Comparison of ENCODE assay signal across 8 cellular contexts in the genomic region with DNA sequence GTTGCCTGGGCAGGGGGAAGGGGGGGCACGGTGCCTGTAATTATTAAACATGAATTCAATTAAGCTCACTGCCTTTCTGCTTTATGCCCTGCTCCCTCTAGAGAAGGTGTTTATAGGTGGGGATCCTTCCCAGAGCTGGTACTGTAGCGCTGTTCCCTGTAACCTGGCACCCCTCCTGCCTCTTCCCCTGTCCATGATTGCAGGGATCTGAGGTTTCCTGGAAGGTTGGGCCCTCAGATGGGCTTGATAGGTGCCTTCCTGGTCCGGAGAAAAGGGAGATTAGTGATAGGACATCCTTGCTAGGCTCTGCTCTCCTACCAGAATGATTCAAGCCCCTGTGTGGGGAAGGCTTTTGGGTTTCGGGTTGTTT. TPM values are rescaled to one million over a fixed set of nuclear protein-coding genes. Genes with fewer than 3 reads are reported as not detected.
DNase-seq lines count a peak whose midpoint lies in the region; ATAC-seq and TF ChIP-seq lines count a peak whose summit lies in the region.

No MANE protein-coding gene starts in this region.

- H3K4me2 ChIP-seq in GM23338, result peak overlapping the region; percentile 98

- peaks cover 59% of the 10 kb centered on the region for H3F3A ChIP-seq in GM23338 (replicated peaks; ENCODE audit: low read depth)

- H3K27ac Mint-ChIP-seq in GM23338, result peak overlapping the region; percentile 97

- no peaks in the 10 kb centered on the region for H3K9me3 ChIP-seq in A673 (ENCODE audit: low read depth, low read length, poor library complexity, severe bottlenecking)
- H3K9me3 ChIP-seq in right atrium auricular region, result no peaks in the 10 kb centered on the region
- no peaks in the 10 kb centered on the region for H3K9me3 ChIP-seq in spleen

- 40 to 64% (median 56%) methylated on average over 4 of the region's 4 CpGs for WGBS in spleen, 5 donors

- peaks cover 40% of the 10 kb centered on the region for H3K27me3 Mint-ChIP-seq in GM23338 (ENCODE audit: insufficient read depth, low read depth, poor library complexity)

- intact Hi-C loops in A673 (cut with micrococcal nuclease; ENCODE audit: unreplicated experiment) (no loop called here), spleen (cut with DNase I; ENCODE audit: low total_unique reads) (no loop called here)

- H2AFZ ChIP-seq in GM23338, result no peak overlapping the region

- H3K4me3 ChIP-seq in A673 (ENCODE audit: low read depth, low read length, poor library complexity, severe bottlenecking) (peak overlapping the region; percentile 90), GM23338 (peak overlapping the region; percentile 86), right atrium auricular region (peak overlapping the region in 1 of 2 donors; percentile 84), spleen (peak overlapping the region in 6 of 8 donors; percentile 70 to 83 (median 78))

- peaks cover 32% of the 10 kb centered on the region for H3K4me1 Mint-ChIP-seq in GM23338

- peaks cover 47% of the 10 kb centered on the region for H4K20me1 ChIP-seq in GM23338 (replicated peaks; ENCODE audit: insufficient read depth)

- POLR2A ChIA-PET in A673 (lab: Charles Lee; ENCODE audit: low non-redundant PET), result no interaction called here

- BruUV-seq in A673 (replicated peaks; lab: Mats Ljungman, UMichigan), result no TSS peak

- H3K36me3 ChIP-seq in A673 (ENCODE audit: insufficient read depth, low read length, poor library complexity, severe bottlenecking), result peaks cover 49% of the 10 kb centered on the region
- peaks cover 36% of the 10 kb centered on the region for H3K36me3 ChIP-seq in GM23338 (ENCODE audit: insufficient read depth)
- H3K36me3 ChIP-seq in right atrium auricular region, result peaks cover 53% of the 10 kb centered on the region
- peaks cover 3 to 57% (median 50%) of the 10 kb centered on the region in 6 donors for H3K36me3 ChIP-seq in spleen

- H3K9me2 ChIP-seq in GM23338 (ENCODE audit: insufficient read depth), result no peaks in the 10 kb centered on the region

- H3K4me1 ChIP-seq in A673 (ENCODE audit: insufficient read depth, low read length, poor library complexity, severe bottlenecking), result peaks cover 30% of the 10 kb centered on the region
- peaks cover 27% of the 10 kb centered on the region for H3K4me1 ChIP-seq in GM23338 (ENCODE audit: insufficient read depth)
- H3K4me1 ChIP-seq in right atrium auricular region, result peaks cover 0 to 59% of the 10 kb centered on the region in 2 donors
- peaks cover 8 to 73% (median 41%) of the 10 kb centered on the region in 6 donors for H3K4me1 ChIP-seq in spleen

- no peak for TF ChIP-seq POLR2A in spleen (IDR thresholded peaks at IDR 0.05)

- ATAC-seq in GM23338, result peak; percentile 1; the same call in 2 of the 3 replicates
- ATAC-seq in GM21381 (IDR thresholded peaks at IDR 0.05; ENCODE audit: unreplicated experiment), result no peak

- H3K9me3 Mint-ChIP-seq in GM23338, result peaks cover 3% of the 10 kb centered on the region; the same call in 1 of the 3 replicates

- H3K27ac ChIP-seq in A673 (ENCODE audit: low read depth, low read length, poor library complexity, severe bottlenecking) (peak overlapping the region; percentile 95), GM23338 (ENCODE audit: low read depth) (peak overlapping the region; percentile 98), right atrium auricular region (peak overlapping the region; percentile 98 to 99), spleen (peak overlapping the region; percentile 83 to 95 (median 89))

- CTCF ChIA-PET in A673 (lab: Charles Lee), result no interaction called here

- peak; percentile 32 for DNase-seq in A673 (ENCODE audit: low spot score)
- DNase-seq in GM23338 (ENCODE audit: low spot score), result peak; percentile 54
- DNase-seq in SW 1271 (lab: John Stamatoyannopoulos, UW), result peak; percentile 60 to 65
- no peak for DNase-seq in right atrium auricular region (ENCODE audit: low spot score)
- DNase-seq in spleen, result no peak
- no peak for DNase-seq in T-helper 9 cell
- no peak for DNase-seq in AG20443 (ENCODE audit: low spot score)

- TF ChIP-seq CTCF in A673 (conservative IDR thresholded peaks at IDR 0.05; ENCODE audit: low read depth, low read length), result no peak
- TF ChIP-seq CTCF in GM23338 (conservative IDR thresholded peaks at IDR 0.05; ENCODE audit: low read depth in 2 of 2), result no peak
- no peak for TF ChIP-seq CTCF in right atrium auricular region (IDR thresholded peaks at IDR 0.05)
- no peak for TF ChIP-seq CTCF in spleen (IDR thresholded peaks at IDR 0.05 in 8 of 11, conservative IDR thresholded peaks at IDR 0.05 in 3 of 11)

- peak overlapping the region; percentile 87 for H3K4me3 Mint-ChIP-seq in GM23338

- H3K36me3 Mint-ChIP-seq in GM23338 (ENCODE audit: low read depth), result peaks cover 53% of the 10 kb centered on the region

- H3K27me3 ChIP-seq in A673 (replicated peaks; ENCODE audit: insufficient read depth, low read depth, low read length, poor library complexity) (no peaks in the 10 kb centered on the region), GM23338 (ENCODE audit: insufficient read depth) (no peaks in the 10 kb centered on the region), right atrium auricular region (no peaks in the 10 kb centered on the region), spleen (replicated peaks in 1 of 7) (peaks cover 0 to 5% (median 0%) of the 10 kb centered on the region in 7 donors)

- H3K79me2 ChIP-seq in GM23338 (replicated peaks; ENCODE audit: insufficient read depth), result peaks cover 32% of the 10 kb centered on the region

TF ChIP-seq in GM23338, 12 proteins besides CTCF, POLR2A, EP300 and RAD21 (continues in another document):
- no peak for TF ChIP-seq EZH2 (IDR thresholded peaks at IDR 0.05; ENCODE audit: low read depth, unreplicated experiment)
- TF ChIP-seq JUNB (IDR thresholded peaks at IDR 0.05; ENCODE audit: unreplicated experiment), result no peak
- TF ChIP-seq STAT1 (IDR thresholded peaks at IDR 0.05; ENCODE audit: unreplicated experiment), result no peak
- TF ChIP-seq ZNF114 (CRISPR knock-in tag; IDR thresholded peaks at IDR 0.05), result no peak
- TF ChIP-seq NANOG (IDR thresholded peaks at IDR 0.05; ENCODE audit: borderline replicate concordance), result no peak
- TF ChIP-seq CREB1 (CRISPR knock-in tag; IDR thresholded peaks at IDR 0.05; ENCODE audit: low read depth), result no peak
- no peak for TF ChIP-seq POLR2AphosphoS5 (IDR thresholded peaks at IDR 0.05; ENCODE audit: low read depth)

RNA-seq across cellular contexts. Expression of gene FAM131A, which starts 2.1 kb away (rescaled TPM):
- total RNA-seq in A673 (2021), result 15.1 and 23.2 TPM in 2 replicates
- total RNA-seq in GM23338 (2014; rRNA removed; shearing (Covaris generic)), result 14.8 and 31.8 TPM in 2 replicates
- polyA plus RNA-seq in GM23338 (2016; fragmentation: Nextera tagmentation; extraction: Ambion mirVana), result 6.7 and 9.6 TPM in 2 replicates
- total RNA-seq in right atrium auricular region, result 10 to 100 TPM; 33.7 to 45.8 TPM
- 10 to 100 TPM; 12.9 to 24.6 (median 15.6) TPM for total RNA-seq in spleen
- polyA plus RNA-seq in spleen, result 10 to 100 TPM in 1 of 3 donors, 1 to 10 TPM in 2; 6.5 to 12.4 (median 6.8) TPM

RNA-seq across cellular contexts. Expression of gene EIF4G1, which starts 20.9 kb away (rescaled TPM):
- total RNA-seq in A673 (2021) (475 and 559 TPM in 2 replicates), right atrium auricular region (100 to 1,000 TPM; 270 to 276 TPM), spleen (100 to 1,000 TPM; 191 to 294 (median 247) TPM)
- 552 and 565 TPM in 2 replicates for total RNA-seq in GM23338 (2014; rRNA removed; shearing (Covaris generic))
- polyA plus RNA-seq in GM23338 (2016; fragmentation: Nextera tagmentation; extraction: Ambion mirVana) (227 and 239 TPM in 2 replicates), spleen (100 to 1,000 TPM in 1 of 3 donors, 10 to 100 TPM in 2; 83.4 to 136 (median 84.2) TPM)

RNA-seq across cellular contexts. Expression of gene CLCN2, which starts 26.1 kb away (rescaled TPM):
- 11.2 and 14.8 TPM in 2 replicates for total RNA-seq in A673 (2021)
- 9.2 and 10.7 TPM in 2 replicates for total RNA-seq in GM23338 (2014; rRNA removed; shearing (Covaris generic))
- polyA plus RNA-seq in GM23338 (2016; fragmentation: Nextera tagmentation; extraction: Ambion mirVana), result 5.4 and 7.0 TPM in 2 replicates
- total RNA-seq in right atrium auricular region, result 1 to 10 TPM; 1.3 to 2.7 TPM
- 1 to 10 TPM; 2.8 to 6.4 (median 3.8) TPM for total RNA-seq in spleen
- polyA plus RNA-seq in spleen, result 1 to 10 TPM; 1.6 to 4.2 (median 2.1) TPM

RNA-seq across cellular contexts. Expression of gene POLR2H, which starts 26.2 kb away (rescaled TPM):
- total RNA-seq in A673 (2021) (92.1 and 92.6 TPM in 2 replicates), right atrium auricular region (10 to 100 TPM; 26.8 to 35.5 TPM), spleen (100 to 1,000 TPM in 1 of 7 donors, 10 to 100 TPM in 6; 42.5 to 109 (median 55.9) TPM)
- total RNA-seq in GM23338 (2014; rRNA removed; shearing (Covaris generic)), result 182 and 199 TPM in 2 replicates
- polyA plus RNA-seq in GM23338 (2016; fragmentation: Nextera tagmentation; extraction: Ambion mirVana) (190 and 205 TPM in 2 replicates), spleen (100 to 1,000 TPM in 2 of 3 donors, 10 to 100 TPM in 1; 92.6 to 139 (median 114) TPM)

RNA-seq across cellular contexts. Expression of gene PSMD2, which starts 36.2 kb away (rescaled TPM):
- 622 and 645 TPM in 2 replicates for total RNA-seq in A673 (2021)
- 328 and 507 TPM in 2 replicates for total RNA-seq in GM23338 (2014; rRNA removed; shearing (Covaris generic))
- polyA plus RNA-seq in GM23338 (2016; fragmentation: Nextera tagmentation; extraction: Ambion mirVana), result 101 and 117 TPM in 2 replicates
- total RNA-seq in right atrium auricular region, result 100 to 1,000 TPM; 213 to 259 TPM
- 100 to 1,000 TPM; 130 to 191 (median 142) TPM for total RNA-seq in spleen
- 10 to 100 TPM; 53.8 to 94.7 (median 62.4) TPM for polyA plus RNA-seq in spleen

Comparison
In these comparisons a context has a peak if more than half of its experiments do, and no peak if none do; other contexts are left out.
1. DNase-seq: peak in A673 (single experiment), GM23338 (single experiment) and SW 1271 (2 of 2); none in right atrium auricular region (single experiment), spleen (single experiment), T-helper 9 cell (single experiment) and AG20443 (single experiment).
2. Peak in every context shown above with its lines, with median percentiles within 50 percentile points of each other: H3K27ac ChIP-seq.